10 cellular contexts compared by ENCODE assay signal in the genomic region with DNA sequence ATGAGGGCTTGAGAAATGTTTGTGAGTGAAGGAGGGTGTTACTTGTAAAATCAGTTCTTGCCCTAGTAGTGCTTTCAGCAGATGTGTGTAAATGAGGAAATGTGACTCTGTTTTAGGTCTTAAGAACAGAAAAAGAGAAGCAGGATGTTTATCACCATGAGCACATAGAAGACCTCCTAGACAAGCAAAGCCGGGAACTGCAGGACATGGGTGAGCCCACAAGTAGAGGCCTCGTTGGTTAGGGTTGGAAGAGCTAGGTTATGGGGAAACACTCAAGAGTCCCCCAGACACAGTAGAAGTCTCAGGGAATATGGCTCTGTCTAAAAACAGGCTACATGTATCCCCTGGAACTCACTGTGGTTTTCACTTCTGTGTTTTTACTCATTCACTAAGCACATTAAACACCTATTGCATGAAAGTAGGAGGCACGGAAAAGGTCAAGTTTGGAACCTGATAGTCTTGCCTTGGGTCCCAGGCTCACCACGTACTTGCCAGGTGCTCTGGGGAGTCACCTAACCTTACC. TPM values are rescaled to one million over a fixed set of nuclear protein-coding genes. Genes with fewer than 3 reads are reported as not detected.
A peak's percentile ranks its signal among the peaks of the same experiment; 100 is the strongest.
DNase-seq lines count a peak whose midpoint lies in the region; ATAC-seq, FAIRE-seq and TF ChIP-seq lines count a peak whose summit lies in the region.
"Had no signal": no experiment of that assay in that cellular context is flagged by ENCODE, and none has a peak within 500 bp of the region (broad histone marks: within the 10 kb centered on the region; RNA-seq: fewer than 3 reads in every experiment).

No MANE protein-coding gene starts in this region.

- H3K9me3 ChIP-seq in GM12878 (replicated peaks; ENCODE audit: control insufficient read depth, insufficient read depth, low read length): no peaks in the 10 kb centered on the region

- H3K27me3 Mint-ChIP-seq in Calu3 (ENCODE audit: unreplicated experiment): no peaks in the 10 kb centered on the region

- H3K36me3 Mint-ChIP-seq in Calu3 (ENCODE audit: insufficient read depth, unreplicated experiment): peaks cover 7% of the 10 kb centered on the region

- peak; percentile 94 for FAIRE-seq in GM12878 (lab: Jason Lieb, UNC)

- ATAC-seq in GM18517 (IDR thresholded peaks at IDR 0.05; ENCODE audit: unreplicated experiment) (peak; percentile 83), GM21576 (IDR thresholded peaks at IDR 0.05; ENCODE audit: unreplicated experiment) (peak; percentile 75), HG03432 (IDR thresholded peaks at IDR 0.05; ENCODE audit: unreplicated experiment) (peak; percentile 61), GM12878 (peak; percentile 92)

- POLR2A ChIA-PET in GM12878 (lab: Charles Lee): interaction anchor here (0.6 to 1.8 kb wide), 3 partner anchors 16 to 431 kb away, joined by 3 to 4 read pairs (median 4); a partner anchor contains a TSS

- peak overlapping the region; percentile 45 for H3K9ac ChIP-seq in GM12878 (ENCODE audit: control insufficient read depth, insufficient read depth, low read length)

- H3K4me1 Mint-ChIP-seq in Calu3 (ENCODE audit: low read depth, unreplicated experiment): peaks cover 7% of the 10 kb centered on the region

- H3K27ac Mint-ChIP-seq in Calu3 (ENCODE audit: unreplicated experiment): no peak overlapping the region

- H3K27me3 ChIP-seq in GM12878 (replicated peaks in 1 of 2; ENCODE audit: control insufficient read depth in 2 of 2, insufficient read depth in 2 of 2, low read length in 1 of 2): no peaks in the 10 kb centered on the region

- SMC1A ChIA-PET in GM12878 (lab: Charles Lee; ENCODE audit: uncharacterized antibody, unreplicated experiment): interaction anchor here (1.1 to 2.2 kb wide), 6 partner anchors 18 to 169 kb away, joined by 3 to 6 read pairs (median 4); no protein-coding TSS in a partner anchor

- TF ChIP-seq CTCF in GM12878 (IDR thresholded peaks at IDR 0.05 in 2 of 3, conservative IDR thresholded peaks at IDR 0.05 in 1 of 3; ENCODE audit: control insufficient read depth in 2 of 3, extremely low read depth in 1 of 3, insufficient read depth in 1 of 3, low read depth in 3 of 3, low read length in 3 of 3) (no peak), Calu3 (IDR thresholded peaks at IDR 0.05; ENCODE audit: unreplicated experiment) (no peak)

- H3K4me1 ChIP-seq in GM12878 (ENCODE audit: control insufficient read depth, insufficient read depth, low read length): peaks cover 21% of the 10 kb centered on the region

- CTCF ChIA-PET in GM12878 (lab: Yijun Ruan, JAX) (interaction anchor here (1.2 to 1.3 kb wide), 3 partner anchors 18 to 49 kb away, joined by 3 to 4 read pairs (median 4); a partner anchor contains a TSS), Calu3 (lab: Charles Lee) (no interaction called here)

- H3K27ac ChIP-seq in GM12878 (ENCODE audit: control insufficient read depth, insufficient read depth): peak overlapping the region; percentile 89
- H3K27ac ChIP-seq: VCaP had no signal

- peak; percentile 75 for DNase-seq in GM12878 (ENCODE audit: low read depth, low spot score)
- DNase-seq in hepatic stellate cell (ENCODE audit: low spot score): no peak
- DNase-seq in Calu3: no peak
- no peak for DNase-seq in NCI-H524 treated with DMSO at 0.1 percent for 48 hours (lab: John Stamatoyannopoulos, UW)
- no peak for DNase-seq in mucosa of gallbladder (ENCODE audit: low spot score)

- peak overlapping the region; percentile 82 for H3K4me2 ChIP-seq in GM12878 (ENCODE audit: control insufficient read depth, insufficient read depth)

- peak; percentile 12 to 62; a peak in 1 of 4 replicates for TF ChIP-seq EP300 in GM12878 (IDR thresholded peaks at IDR 0.05; ENCODE audit: borderline replicate concordance in 1 of 2, control insufficient read depth in 1 of 2, low read depth in 2 of 2, low read length in 2 of 2)

- no peaks in the 10 kb centered on the region for H3K9me3 Mint-ChIP-seq in Calu3 (ENCODE audit: low read depth, unreplicated experiment)

- H3K4me3 ChIP-seq in GM12878: peak overlapping the region; percentile 11; the same call in 1 of the 2 replicates

- intact Hi-C loops in GM12878 (cut with micrococcal nuclease; ENCODE audit: unreplicated experiment) (loop anchor here (2.0 to 10.0 kb wide), 2 partner anchors 23 to 433 kb away; a partner anchor contains a TSS), Calu3 (cut with micrococcal nuclease; ENCODE audit: unreplicated experiment) (no loop called here)

- H4K20me1 ChIP-seq in GM12878 (ENCODE audit: control insufficient read depth, insufficient read depth): no peaks in the 10 kb centered on the region

- no peak for TF ChIP-seq RAD21 in GM12878 (IDR thresholded peaks at IDR 0.05; ENCODE audit: insufficient read depth, low read depth, low read length)

- RAD21 ChIA-PET in GM12878 (lab: Charles Lee; ENCODE audit: unreplicated experiment): interaction anchor here (0.5 to 2.2 kb wide), 4 partner anchors 17 to 198 kb away, joined by 3 to 9 read pairs (median 4); no protein-coding TSS in a partner anchor

- TF ChIP-seq POLR2A in GM12878 (IDR thresholded peaks at IDR 0.05; ENCODE audit: low read depth, low read length): no peak

- peaks cover 4 to 9% of the 10 kb centered on the region in 2 experiments; a peak in 3 of 4 replicates for H3K36me3 ChIP-seq in GM12878 (ENCODE audit: control insufficient read depth in 2 of 2, insufficient read depth in 2 of 2, low read length in 1 of 2)

- no peak overlapping the region for H3K4me3 Mint-ChIP-seq in Calu3 (ENCODE audit: low read depth, unreplicated experiment)

- peak overlapping the region; percentile 88 for H2AFZ ChIP-seq in GM12878 (ENCODE audit: control insufficient read depth, low read depth, low read length)

- no peaks in the 10 kb centered on the region for H3K79me2 ChIP-seq in GM12878 (ENCODE audit: control insufficient read depth, insufficient read depth, low read length)

- 1% methylated on average over 4 of the region's 4 CpGs for WGBS in GM12878 (ENCODE audit: insufficient coverage, insufficient replicate concordance, low lambda C conversion rate, missing lambda C conversion rate)

- in situ Hi-C loops in GM12878 (cut with MboI): no loop called here

- BruUV-seq in GM12878 (replicated peaks; lab: Mats Ljungman, UMichigan) (no TSS peak), Calu3 (replicated peaks; lab: Mats Ljungman, UMichigan) (no TSS peak)

RNA-seq across cellular contexts. Expression of a gene that starts 48.5 kb away (rescaled TPM):
- not detected in 2 replicates for total RNA-seq in GM12878 (2013; cell fraction: nucleolus; rRNA removed)
- total RNA-seq in GM12878 (2014; rRNA removed) (not detected in 2 replicates), GM12878 (2014; rRNA removed; fragmentation: Illumina TruSeq; extraction: Trizol) (not detected in 2 replicates), GM12878 (2021) (0.28 and 1.1 TPM in 2 replicates), Calu3 (2022) (20.7 and 24.4 TPM in 2 replicates), mucosa of gallbladder (75.9 TPM)
- polyA plus RNA-seq in GM12878 (2011; ENCODE audit: low read depth): not detected
- polyA plus RNA-seq in GM12878 (2011; rRNA removed) (not detected in 2 replicates), GM12878 (2014; fragmentation: Illumina TruSeq; extraction: Trizol) (not detected in 2 replicates), GM12878 (2014; fragmentation: Nextera tagmentation; extraction: Ambion mirVana) (not detected), GM12878 (2014; rRNA removed) (not detected in 2 replicates), GM12878 (2016; fragmentation: Nextera tagmentation; extraction: Ambion mirVana) (not detected)
- polyA plus RNA-seq in GM12878 (2011; cell fraction: cytosol; rRNA removed): 0.25 TPM in 1 of 2 replicates, not detected in the other
- polyA plus RNA-seq in GM12878 (2011; cell fraction: nucleus; rRNA removed): 0.06 TPM in 1 of 2 replicates, not detected in the other
- 0.14 TPM in 2 replicates for polyA plus RNA-seq in GM12878 (2012)
- 0.10 TPM in 1 of 2 replicates, not detected in the other for polyA minus RNA-seq in GM12878 (2011; rRNA and poly(A)+ RNA removed)
- polyA minus RNA-seq in GM12878 (2011; cell fraction: cytosol; rRNA and poly(A)+ RNA removed): not detected in 2 replicates
- polyA minus RNA-seq in GM12878 (2011; cell fraction: nucleus; rRNA and poly(A)+ RNA removed): not detected in 2 replicates
- total RNA-seq: NCI-H460 had no signal

RNA-seq across cellular contexts. Expression of a gene that starts 49.2 kb away (rescaled TPM):
- total RNA-seq in GM12878 (2013; cell fraction: nucleolus; rRNA removed): 11.4 and 13.2 TPM in 2 replicates
- total RNA-seq in GM12878 (2014; rRNA removed) (0.54 and 0.56 TPM in 2 replicates), GM12878 (2014; rRNA removed; fragmentation: Illumina TruSeq; extraction: Trizol) (0.88 and 1.4 TPM in 2 replicates), GM12878 (2021) (0.77 and 1.2 TPM in 2 replicates), Calu3 (2022) (0.26 and 0.56 TPM in 2 replicates), mucosa of gallbladder (0.75 TPM)
- polyA plus RNA-seq in GM12878 (2011; ENCODE audit: low read depth): 1.9 TPM
- polyA plus RNA-seq in GM12878 (2011; rRNA removed) (4.8 and 6.2 TPM in 2 replicates), GM12878 (2014; fragmentation: Illumina TruSeq; extraction: Trizol) (1.3 and 1.6 TPM in 2 replicates), GM12878 (2014; fragmentation: Nextera tagmentation; extraction: Ambion mirVana) (under 1 TPM; 0.45 to 0.60 TPM), GM12878 (2014; rRNA removed) (1.0 and 1.3 TPM in 2 replicates), GM12878 (2016; fragmentation: Nextera tagmentation; extraction: Ambion mirVana) (1 to 10 TPM; 1.8 to 2.1 TPM)
- polyA plus RNA-seq in GM12878 (2011; cell fraction: cytosol; rRNA removed): 2.8 and 3.3 TPM in 2 replicates
- 6.6 and 8.4 TPM in 2 replicates for polyA plus RNA-seq in GM12878 (2011; cell fraction: nucleus; rRNA removed)
- 2.2 and 3.0 TPM in 2 replicates for polyA plus RNA-seq in GM12878 (2012)
- polyA minus RNA-seq in GM12878 (2011; rRNA and poly(A)+ RNA removed): 5.2 and 6.4 TPM in 2 replicates
- polyA minus RNA-seq in GM12878 (2011; cell fraction: cytosol; rRNA and poly(A)+ RNA removed): 1.2 and 1.9 TPM in 2 replicates
- polyA minus RNA-seq in GM12878 (2011; cell fraction: nucleus; rRNA and poly(A)+ RNA removed): 3.0 and 4.8 TPM in 2 replicates

RNA-seq across cellular contexts. Expression of a gene that starts 49.2 kb away (rescaled TPM):
- 40.5 and 43.0 TPM in 2 replicates for total RNA-seq in GM12878 (2013; cell fraction: nucleolus; rRNA removed)
- total RNA-seq in GM12878 (2014; rRNA removed): 132 and 135 TPM in 2 replicates
- total RNA-seq in GM12878 (2014; rRNA removed; fragmentation: Illumina TruSeq; extraction: Trizol): 142 and 156 TPM in 2 replicates
- total RNA-seq in GM12878 (2021): 97.7 and 104 TPM in 2 replicates
- 34.1 TPM for polyA plus RNA-seq in GM12878 (2011; ENCODE audit: low read depth)
- polyA plus RNA-seq in GM12878 (2011; rRNA removed): 66.8 and 71.9 TPM in 2 replicates
- polyA plus RNA-seq in GM12878 (2011; cell fraction: cytosol; rRNA removed): 55.4 and 75.2 TPM in 2 replicates
- 57.8 and 73.0 TPM in 2 replicates for polyA plus RNA-seq in GM12878 (2011; cell fraction: nucleus; rRNA removed)
- polyA plus RNA-seq in GM12878 (2012): 53.1 and 61.6 TPM in 2 replicates
- 171 and 173 TPM in 2 replicates for polyA plus RNA-seq in GM12878 (2014; fragmentation: Illumina TruSeq; extraction: Trizol)
- 100 to 1,000 TPM in 1 of 2 experiments, 10 to 100 TPM in 1; 57.5 to 114 TPM for polyA plus RNA-seq in GM12878 (2014; fragmentation: Nextera tagmentation; extraction: Ambion mirVana)
- 121 and 131 TPM in 2 replicates for polyA plus RNA-seq in GM12878 (2014; rRNA removed)
- 100 to 1,000 TPM; 275 TPM for polyA plus RNA-seq in GM12878 (2016; fragmentation: Nextera tagmentation; extraction: Ambion mirVana)
- 31.5 and 37.5 TPM in 2 replicates for polyA minus RNA-seq in GM12878 (2011; rRNA and poly(A)+ RNA removed)
- 15.0 and 15.9 TPM in 2 replicates for polyA minus RNA-seq in GM12878 (2011; cell fraction: cytosol; rRNA and poly(A)+ RNA removed)
- 33.1 and 54.8 TPM in 2 replicates for polyA minus RNA-seq in GM12878 (2011; cell fraction: nucleus; rRNA and poly(A)+ RNA removed)
- 128 and 132 TPM in 2 replicates for total RNA-seq in Calu3 (2022)
- 31.9 TPM for total RNA-seq in mucosa of gallbladder

Comparison
In these comparisons a context has a peak if more than half of its experiments do, and no peak if none do; other contexts are left out.
1. RNA of a gene that starts 48.5 kb away (total RNA-seq): 75.9 TPM in mucosa of gallbladder (single experiment) and 20.7 to 24.4 TPM in Calu3; 0.28 to 1.1 TPM in GM12878; every median in the first group is over 10 times any median in the second.
2. Peak in every context shown above with its lines, with median percentiles within 50 percentile points of each other: ATAC-seq.